ENCODE assay signal across 8 cellular contexts in the genomic region with DNA sequence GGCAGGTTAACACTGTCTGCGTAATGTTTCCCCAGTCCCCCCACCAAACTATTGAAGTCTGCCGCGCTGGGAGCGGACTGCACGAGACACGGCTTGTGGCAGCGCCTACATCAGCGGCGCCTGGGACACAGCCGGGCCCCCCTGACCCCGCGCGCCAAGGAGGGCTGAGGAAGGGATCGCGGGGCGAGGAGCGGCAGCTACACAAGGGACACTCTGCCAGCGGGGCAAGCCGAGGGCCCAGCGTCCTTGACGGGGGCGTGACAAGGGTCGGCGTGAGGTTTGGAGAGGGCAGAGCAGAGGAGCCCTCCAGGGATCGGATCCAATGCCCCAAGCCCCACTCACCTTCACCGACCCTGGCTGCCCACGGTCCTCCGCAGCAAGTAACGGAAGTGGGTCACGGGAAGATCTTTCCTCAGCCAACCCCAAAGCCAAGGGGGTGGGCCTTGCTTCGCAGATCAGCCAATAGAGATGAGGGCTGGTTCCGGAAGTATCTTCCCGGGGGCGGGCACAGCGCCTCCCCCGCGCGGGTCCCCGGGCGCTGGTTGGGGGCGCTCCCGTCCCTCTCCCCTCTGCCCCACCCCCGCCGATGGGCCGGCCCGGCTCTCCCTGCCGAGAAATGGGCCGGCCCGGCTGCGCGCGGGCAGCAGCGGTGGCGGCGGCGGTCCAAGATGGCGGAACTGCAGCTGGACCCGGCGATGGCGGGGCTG. TPM values are rescaled to one million over a fixed set of nuclear protein-coding genes. Genes with fewer than 3 reads are reported as not detected.
A peak's percentile ranks its signal among the peaks of the same experiment; 100 is the strongest.
DNase-seq lines count a peak whose midpoint lies in the region; ATAC-seq, FAIRE-seq and TF ChIP-seq lines count a peak whose summit lies in the region.

A gene (minus strand): TSS at position 387 of the 707 bp plus-strand sequence. CDS start 4,319 bp downstream, outside the sequence.
A gene with protein sequence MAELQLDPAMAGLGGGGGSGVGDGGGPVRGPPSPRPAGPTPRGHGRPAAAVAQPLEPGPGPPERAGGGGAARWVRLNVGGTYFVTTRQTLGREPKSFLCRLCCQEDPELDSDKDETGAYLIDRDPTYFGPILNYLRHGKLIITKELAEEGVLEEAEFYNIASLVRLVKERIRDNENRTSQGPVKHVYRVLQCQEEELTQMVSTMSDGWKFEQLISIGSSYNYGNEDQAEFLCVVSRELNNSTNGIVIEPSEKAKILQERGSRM (plus strand): TSS at position 643 of the 707 bp plus-strand sequence. CDS start 26 bp downstream, at position 669.

- peak within 1 kb of the TSS; percentile 95 for H3K4me3 ChIP-seq in psoas muscle

- peak; percentile 97 for FAIRE-seq in urothelium cell line (lab: Jason Lieb, UNC)

- no peaks in the 10 kb centered on the region for H3K27me3 ChIP-seq in psoas muscle (ENCODE audit: insufficient read depth in 3 of 3, low read length in 2 of 3)

- H3K4me1 ChIP-seq in psoas muscle = peaks cover 21% of the 10 kb centered on the region

- H3K36me3 ChIP-seq in psoas muscle (ENCODE audit: insufficient read depth in 1 of 2, low read depth in 1 of 2) = peaks cover 6 to 35% of the 10 kb centered on the region in 2 donors

- TF ChIP-seq CTCF in psoas muscle (IDR thresholded peaks at IDR 0.05) = no peak

- no peaks in the 10 kb centered on the region for H3K27me3 Mint-ChIP-seq in T-helper 17 cell

- intact Hi-C loops in left ventricle myocardium superior (cut with micrococcal nuclease) (no loop called here), psoas muscle (cut with DNase I) (loop anchor here in 1 of 2 donors (5.0 kb wide), 1 partner anchor 156 kb away; no protein-coding TSS in a partner anchor)

- H3K4me3 Mint-ChIP-seq in T-helper 17 cell = peak within 1 kb of the TSS; percentile 98

- H3K27ac ChIP-seq in angular gyrus (ENCODE audit: low read depth, low read length) (peak within 1 kb of the TSS; percentile 93), psoas muscle (peak within 1 kb of the TSS; percentile 97)

- peak; percentile 94 for ATAC-seq in HG02885 (IDR thresholded peaks at IDR 0.05; ENCODE audit: poor library complexity, unreplicated experiment)
- ATAC-seq in T-helper 17 cell = peak; percentile 96
- ATAC-seq in left ventricle myocardium superior = peak; percentile 98
- ATAC-seq in psoas muscle = peak; percentile 96 to 99 (median 98)

- H3K36me3 Mint-ChIP-seq in T-helper 17 cell (ENCODE audit: low read depth) = peaks cover 2% of the 10 kb centered on the region

- H3K4me1 Mint-ChIP-seq in T-helper 17 cell = peaks cover 29% of the 10 kb centered on the region

- peak within 1 kb of the TSS; percentile 94 for H3K27ac Mint-ChIP-seq in T-helper 17 cell

- H3K9me3 ChIP-seq in T-helper 17 cell (ENCODE audit: control insufficient read depth, low read length, poor library complexity, severe bottlenecking) (no peaks in the 10 kb centered on the region), psoas muscle (no peaks in the 10 kb centered on the region)

- peak; percentile 91 for TF ChIP-seq POLR2A in GM15510 (IDR thresholded peaks at IDR 0.05; ENCODE audit: borderline replicate concordance, extremely low read depth, insufficient read length)

- peak; percentile 87 for DNase-seq in NCI-H1694 treated with DMSO at 0.1 percent for 48 hours (lab: John Stamatoyannopoulos, UW)
- peak; percentile 86 to 91 (median 91) for DNase-seq in T-helper 17 cell
- peak; percentile 98 for DNase-seq in left ventricle myocardium superior
- DNase-seq in psoas muscle = peak; percentile 98
- DNase-seq in urothelium cell line (ENCODE audit: low spot score) = peak; percentile 99

- WGBS in psoas muscle, 3 donors = 0% methylated on average over 28 to 60 of the region's 60 CpGs

RNA-seq across cellular contexts. Expression of the first gene that starts in this region (rescaled TPM):
- total RNA-seq in T-helper 17 cell (100 to 1,000 TPM; 123 to 145 TPM), left ventricle myocardium superior (937 TPM), psoas muscle (100 to 1,000 TPM; 409 to 577 (median 500) TPM)
- polyA plus RNA-seq in psoas muscle = 100 to 1,000 TPM; 619 to 931 (median 653) TPM

RNA-seq across cellular contexts. Expression of the second gene that starts in this region (rescaled TPM):
- 10 to 100 TPM; 20.4 to 27.7 TPM for total RNA-seq in T-helper 17 cell
- 24.1 TPM for total RNA-seq in left ventricle myocardium superior
- total RNA-seq in psoas muscle = 10 to 100 TPM; 29.2 to 38.7 (median 35.2) TPM
- polyA plus RNA-seq in psoas muscle = 10 to 100 TPM; 26.9 to 71.2 (median 29.7) TPM

Comparison
In these comparisons a context has a peak if more than half of its experiments do, and no peak if none do; other contexts are left out.
1. Peak in every context shown above with its lines: DNase-seq, ATAC-seq, H3K4me3 ChIP-seq and H3K27ac ChIP-seq.